19 cellular contexts compared by ENCODE assay signal in the genomic region with DNA sequence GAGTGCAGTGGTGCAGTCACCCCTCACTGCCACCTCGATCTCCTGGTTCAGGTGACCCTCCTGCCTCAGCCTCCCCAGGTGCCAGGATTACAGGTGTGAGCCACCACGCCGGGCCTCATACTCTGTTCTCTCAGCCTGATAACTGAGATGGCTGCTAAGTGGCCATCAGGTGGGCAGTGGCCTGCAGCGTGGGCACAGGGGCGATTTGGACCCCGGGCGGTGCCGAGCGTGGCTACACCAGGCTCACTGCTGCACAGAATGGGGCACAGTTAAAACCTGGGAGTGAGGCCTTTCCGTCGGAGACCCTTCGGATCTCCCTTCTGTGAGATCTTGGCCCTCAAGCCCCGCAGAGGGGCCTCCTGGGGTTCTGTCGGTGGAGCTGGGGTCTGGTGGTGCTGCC. TPM values are rescaled to one million over a fixed set of nuclear protein-coding genes. Genes with fewer than 3 reads are reported as not detected.
DNase-seq lines count a peak whose midpoint lies in the region; ATAC-seq, FAIRE-seq and TF ChIP-seq lines count a peak whose summit lies in the region.
"Had no signal": no experiment of that assay in that cellular context is flagged by ENCODE, and none has a peak within 500 bp of the region (broad histone marks: within the 10 kb centered on the region; RNA-seq: fewer than 3 reads in every experiment).

No MANE protein-coding gene starts in this region.

- no peak for FAIRE-seq in astrocyte (lab: Jason Lieb, UNC)
- FAIRE-seq: A204.1, GM12892, GM18507 had no signal

- no peak for ATAC-seq in lower lobe of right lung

- H3K56ac ChIP-seq in mesendoderm (ENCODE audit: low read length), result peak overlapping the region; percentile 17

- H3K27ac Mint-ChIP-seq in astrocyte (ENCODE audit: unreplicated experiment) (peak overlapping the region; percentile 58), osteocyte (ENCODE audit: unreplicated experiment) (no peak overlapping the region)
- H3K27ac Mint-ChIP-seq: CD4-positive, alpha-beta memory T cell had no signal

- no peak overlapping the region for H4K8ac ChIP-seq in mesendoderm (ENCODE audit: low read depth, low read length)

- H3K9ac ChIP-seq in astrocyte (ENCODE audit: low read length), result peak overlapping the region; percentile 31
- H3K9ac ChIP-seq in mesendoderm (ENCODE audit: low read length), result no peak overlapping the region

- H3K4me1 ChIP-seq in astrocyte (ENCODE audit: insufficient read depth, low read length), result peaks cover 40% of the 10 kb centered on the region
- peaks cover 1% of the 10 kb centered on the region for H3K4me1 ChIP-seq in mesendoderm (ENCODE audit: control insufficient read depth, low read depth, low read length)
- H3K4me1 ChIP-seq in sigmoid colon, result peaks cover 0 to 100% (median 100%) of the 10 kb centered on the region in 4 donors
- no peaks in the 10 kb centered on the region for H3K4me1 ChIP-seq in effector memory CD4-positive, alpha-beta T cell (ENCODE audit: control insufficient read depth, insufficient read depth, low read length, poor library complexity, severe bottlenecking)
- H3K4me1 ChIP-seq in lower lobe of right lung, result peaks cover 16% of the 10 kb centered on the region

- no peaks in the 10 kb centered on the region for H3K9me3 Mint-ChIP-seq in astrocyte (ENCODE audit: unreplicated experiment)
- no peaks in the 10 kb centered on the region for H3K9me3 Mint-ChIP-seq in osteocyte (ENCODE audit: unreplicated experiment)
- H3K9me3 Mint-ChIP-seq: CD14-positive monocyte; CD4-positive, alpha-beta memory T cell had no signal

- TF ChIP-seq EP300 in sigmoid colon (IDR thresholded peaks at IDR 0.05), result no peak

- no peak overlapping the region for H2BK5ac ChIP-seq in mesendoderm (ENCODE audit: low read length)

- intact Hi-C loops in sigmoid colon (cut with DNase I), result no loop called here
- intact Hi-C loops in lower lobe of right lung (cut with DNase I), result no loop called here

- H3K36me3 ChIP-seq in astrocyte (ENCODE audit: insufficient read depth, low read length) (no peaks in the 10 kb centered on the region), mesendoderm (ENCODE audit: control insufficient read depth, insufficient read depth, low read length) (no peaks in the 10 kb centered on the region), sigmoid colon (no peaks in the 10 kb centered on the region), lower lobe of right lung (no peaks in the 10 kb centered on the region)
- H3K36me3 ChIP-seq in effector memory CD4-positive, alpha-beta T cell (ENCODE audit: control insufficient read depth, insufficient read depth, low read length), result no peaks in the 10 kb centered on the region
- H3K36me3 ChIP-seq: BE2C had no signal

- H3K9me3 ChIP-seq in astrocyte (ENCODE audit: insufficient read depth, low read depth, low read length) (no peaks in the 10 kb centered on the region), sigmoid colon (no peaks in the 10 kb centered on the region), lower lobe of right lung (no peaks in the 10 kb centered on the region)
- H3K9me3 ChIP-seq in effector memory CD4-positive, alpha-beta T cell (ENCODE audit: control insufficient read depth, low read length), result no peaks in the 10 kb centered on the region
- H3K9me3 ChIP-seq: BE2C had no signal

- H3K4me2 ChIP-seq in astrocyte (ENCODE audit: low read length) (peak overlapping the region; percentile 82), mesendoderm (ENCODE audit: low read length) (no peak overlapping the region)

- H3K4ac ChIP-seq in mesendoderm (ENCODE audit: low read depth, low read length), result no peak overlapping the region

- DNase-seq in astrocyte (ENCODE audit: low read depth) (no peak), mesendoderm (no peak), sigmoid colon (no peak), osteocyte (ENCODE audit: extremely low spot score, unreplicated experiment) (no peak), NCI-H1436 (lab: John Stamatoyannopoulos, UW) (no peak), lower lobe of right lung (no peak)
- DNase-seq in effector memory CD4-positive, alpha-beta T cell, result no peak
- DNase-seq: ACHN; BE2C; CD4-positive, alpha-beta memory T cell; DMS153; DMS79; GDM1; GOT3; HCEC 1CT had no signal

- no peak overlapping the region for H2AFZ ChIP-seq in astrocyte (ENCODE audit: low read depth, low read length)

- no peak for TF ChIP-seq CTCF in astrocyte (IDR thresholded peaks at IDR 0.05; ENCODE audit: insufficient read depth, low read depth, low read length)
- no peak for TF ChIP-seq CTCF in sigmoid colon (IDR thresholded peaks at IDR 0.05)
- TF ChIP-seq CTCF in osteocyte (IDR thresholded peaks at IDR 0.05), result no peak
- TF ChIP-seq CTCF in lower lobe of right lung (IDR thresholded peaks at IDR 0.05), result no peak

- no CpG with 5 or more reads among the region's 14 CpGs for WGBS in mesendoderm (ENCODE audit: extremely low coverage, insufficient coverage, low lambda C conversion rate)
- WGBS in sigmoid colon, 2 donors, result 89% methylated on average over 14 of the region's 14 CpGs

- H4K5ac ChIP-seq in mesendoderm (ENCODE audit: low read length), result no peak overlapping the region

- peaks cover under 1% of the 10 kb centered on the region for H3K79me2 ChIP-seq in astrocyte (ENCODE audit: insufficient read depth, low read length)
- H3K79me2 ChIP-seq in mesendoderm (ENCODE audit: control insufficient read depth, insufficient read depth, low read length), result no peaks in the 10 kb centered on the region

- H2BK120ac ChIP-seq in mesendoderm (ENCODE audit: low read depth, low read length), result no peak overlapping the region

- H3K27me3 ChIP-seq in astrocyte (ENCODE audit: insufficient read depth, low read length), result no peaks in the 10 kb centered on the region
- H3K27me3 ChIP-seq in mesendoderm (ENCODE audit: insufficient read depth, low read length, poor library complexity), result no peaks in the 10 kb centered on the region
- H3K27me3 ChIP-seq in sigmoid colon, result no peaks in the 10 kb centered on the region
- peaks cover 3% of the 10 kb centered on the region for H3K27me3 ChIP-seq in effector memory CD4-positive, alpha-beta T cell (replicated peaks; ENCODE audit: control insufficient read depth, insufficient read depth, low read length, poor library complexity, severe bottlenecking)
- peaks cover 64% of the 10 kb centered on the region for H3K27me3 ChIP-seq in lower lobe of right lung (ENCODE audit: low read depth)
- H3K27me3 ChIP-seq: BE2C had no signal

- H3K18ac ChIP-seq in mesendoderm (ENCODE audit: low read length), result no peak overlapping the region

- H3K4me3 Mint-ChIP-seq in astrocyte (ENCODE audit: unreplicated experiment) (no peak overlapping the region), osteocyte (ENCODE audit: unreplicated experiment) (no peak overlapping the region)
- H3K4me3 Mint-ChIP-seq: CD14-positive monocyte; CD4-positive, alpha-beta memory T cell had no signal

- H3K4me1 Mint-ChIP-seq in astrocyte (ENCODE audit: low read depth, unreplicated experiment) (peaks cover 6% of the 10 kb centered on the region), osteocyte (ENCODE audit: unreplicated experiment) (peaks cover 6% of the 10 kb centered on the region)
- H3K4me1 Mint-ChIP-seq: CD14-positive monocyte; CD4-positive, alpha-beta memory T cell had no signal

- H2BK15ac ChIP-seq in mesendoderm (replicated peaks; ENCODE audit: low read depth), result no peak overlapping the region

- H3K36me3 Mint-ChIP-seq in astrocyte (ENCODE audit: low read depth, unreplicated experiment) (peaks cover 2% of the 10 kb centered on the region), osteocyte (ENCODE audit: unreplicated experiment) (no peaks in the 10 kb centered on the region)
- H3K36me3 Mint-ChIP-seq: CD14-positive monocyte; CD4-positive, alpha-beta memory T cell had no signal

- no peak overlapping the region for H3K4me3 ChIP-seq in astrocyte (ENCODE audit: insufficient read depth, low read depth, low read length)
- no peak overlapping the region for H3K4me3 ChIP-seq in mesendoderm (ENCODE audit: low read length)
- no peak overlapping the region for H3K4me3 ChIP-seq in sigmoid colon
- H3K4me3 ChIP-seq in effector memory CD4-positive, alpha-beta T cell (ENCODE audit: insufficient read depth, low read depth, low read length, poor library complexity, severe bottlenecking), result no peak overlapping the region
- no peak overlapping the region for H3K4me3 ChIP-seq in lower lobe of right lung

- TF ChIP-seq POLR2A in sigmoid colon (IDR thresholded peaks at IDR 0.05), result no peak

- H3K79me1 ChIP-seq in mesendoderm (ENCODE audit: low read length), result no peaks in the 10 kb centered on the region

- no peak overlapping the region for H3K27ac ChIP-seq in astrocyte (ENCODE audit: low read depth, low read length)
- no peak overlapping the region for H3K27ac ChIP-seq in mesendoderm (ENCODE audit: low read depth, low read length)
- H3K27ac ChIP-seq in sigmoid colon, result peak overlapping the region; percentile 21 to 98 (median 96)
- H3K27ac ChIP-seq in effector memory CD4-positive, alpha-beta T cell (ENCODE audit: insufficient read depth, low read length, poor library complexity, severe bottlenecking), result no peak overlapping the region
- no peak overlapping the region for H3K27ac ChIP-seq in lower lobe of right lung

- no peak overlapping the region for H3K23ac ChIP-seq in mesendoderm (ENCODE audit: low read length)

- no peak overlapping the region for H2AK5ac ChIP-seq in mesendoderm (ENCODE audit: low read length)

- H3K27me3 Mint-ChIP-seq in astrocyte (ENCODE audit: low read depth, unreplicated experiment) (peaks cover 5% of the 10 kb centered on the region), osteocyte (ENCODE audit: unreplicated experiment) (no peaks in the 10 kb centered on the region)
- H3K27me3 Mint-ChIP-seq: CD4-positive, alpha-beta memory T cell had no signal

- H4K20me1 ChIP-seq in astrocyte (ENCODE audit: insufficient read depth, low read length), result peaks cover 63% of the 10 kb centered on the region

RNA-seq across cellular contexts. Expression of gene CACNA1H, which starts 11.5 kb away (rescaled TPM):
- total RNA-seq in astrocyte, result 21.7 and 30.5 TPM in 2 replicates
- polyA plus RNA-seq in mesendoderm (2013, experiment 1 of 2), result 5.3 TPM
- polyA plus RNA-seq in mesendoderm (2013, experiment 2 of 2), result 4.9 TPM
- total RNA-seq in sigmoid colon, result 100 to 1,000 TPM in 2 of 4 donors, 10 to 100 TPM in 2; 37.0 to 181 (median 127) TPM
- 10 to 100 TPM in 1 of 3 donors, 1 to 10 TPM in 1, under 1 TPM in 1; 0.46 to 10.1 (median 1.8) TPM for polyA plus RNA-seq in sigmoid colon
- total RNA-seq in osteocyte, result 21.2 and 21.3 TPM in 2 replicates
- 8.4 TPM for total RNA-seq in lower lobe of right lung
- polyA plus RNA-seq: CD14-positive monocyte had no signal

Comparison
In these comparisons a context has a peak if more than half of its experiments do, and no peak if none do; other contexts are left out.
1. H3K27ac ChIP-seq: peak in sigmoid colon (4 of 4); none in astrocyte (single experiment), mesendoderm (single experiment), effector memory CD4-positive, alpha-beta T cell (single experiment) and lower lobe of right lung (single experiment).